Comparison of ENCODE assay signal across 1 cellular context in genomic region chr5:63085551-63085950, GRCh38.
TF ChIP-seq lines count a peak whose summit lies in the region.

No MANE protein-coding gene starts in this region.

TF ChIP-seq in SK-N-SH, 30 proteins besides CTCF, POLR2A, EP300 and RAD21 (continued from another document):
- TF ChIP-seq ZBTB33 (IDR thresholded peaks at IDR 0.05; ENCODE audit: borderline replicate concordance, low read depth) (no peak), MXI1 (IDR thresholded peaks at IDR 0.05; ENCODE audit: low read depth, low read length) (no peak), ELF1 (IDR thresholded peaks at IDR 0.05) (no peak), SMC3 (IDR thresholded peaks at IDR 0.05; ENCODE audit: low read depth, low read length) (no peak), TCF12 (IDR thresholded peaks at IDR 0.05) (no peak), TAF1 (IDR thresholded peaks at IDR 0.05; ENCODE audit: borderline replicate concordance, low read depth, low read length) (no peak)
